ENCODE assay signal across 1 cellular context in the genomic region with DNA sequence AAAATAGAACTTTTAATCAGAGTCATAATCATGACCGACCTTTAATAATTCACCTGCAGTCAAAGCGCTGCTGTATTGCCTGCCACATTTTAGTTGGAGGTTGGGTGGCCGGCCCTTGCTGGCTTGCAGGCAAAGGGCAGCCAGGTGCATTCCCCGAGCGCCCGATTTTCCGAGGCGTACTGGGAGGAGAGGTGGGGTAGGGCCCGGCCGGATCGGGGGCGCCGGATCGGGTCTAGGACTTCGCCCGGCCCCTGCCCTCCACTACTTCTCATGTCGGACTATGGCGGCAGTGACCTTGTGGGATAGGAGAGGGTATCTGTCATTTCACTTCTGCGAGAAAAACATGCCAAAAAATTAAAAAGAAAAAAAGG.
TF ChIP-seq lines count a peak whose summit lies in the region.

No MANE protein-coding gene starts in this region.

TF ChIP-seq in WTC11, 78 proteins besides CTCF, POLR2A, EP300 and RAD21 (continued from another document):
- TF ChIP-seq, protein P1, sequence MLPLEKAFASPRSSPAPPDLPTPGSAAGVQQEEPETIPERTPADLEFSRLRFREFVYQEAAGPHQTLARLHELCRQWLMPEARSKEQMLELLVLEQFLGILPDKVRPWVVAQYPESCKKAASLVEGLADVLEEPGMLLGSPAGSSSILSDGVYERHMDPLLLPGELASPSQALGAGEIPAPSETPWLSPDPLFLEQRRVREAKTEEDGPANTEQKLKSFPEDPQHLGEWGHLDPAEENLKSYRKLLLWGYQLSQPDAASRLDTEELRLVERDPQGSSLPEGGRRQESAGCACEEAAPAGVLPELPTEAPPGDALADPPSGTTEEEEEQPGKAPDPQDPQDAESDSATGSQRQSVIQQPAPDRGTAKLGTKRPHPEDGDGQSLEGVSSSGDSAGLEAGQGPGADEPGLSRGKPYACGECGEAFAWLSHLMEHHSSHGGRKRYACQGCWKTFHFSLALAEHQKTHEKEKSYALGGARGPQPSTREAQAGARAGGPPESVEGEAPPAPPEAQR (CRISPR knock-in tag; IDR thresholded peaks at IDR 0.05) = no peak
- TF ChIP-seq, protein P2, sequence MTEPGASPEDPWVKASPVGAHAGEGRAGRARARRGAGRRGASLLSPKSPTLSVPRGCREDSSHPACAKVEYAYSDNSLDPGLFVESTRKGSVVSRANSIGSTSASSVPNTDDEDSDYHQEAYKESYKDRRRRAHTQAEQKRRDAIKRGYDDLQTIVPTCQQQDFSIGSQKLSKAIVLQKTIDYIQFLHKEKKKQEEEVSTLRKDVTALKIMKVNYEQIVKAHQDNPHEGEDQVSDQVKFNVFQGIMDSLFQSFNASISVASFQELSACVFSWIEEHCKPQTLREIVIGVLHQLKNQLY (CRISPR knock-in tag; IDR thresholded peaks at IDR 0.05) = no peak
- no peak for TF ChIP-seq JUN (CRISPR knock-in tag; IDR thresholded peaks at IDR 0.05)
- TF ChIP-seq, protein P3, sequence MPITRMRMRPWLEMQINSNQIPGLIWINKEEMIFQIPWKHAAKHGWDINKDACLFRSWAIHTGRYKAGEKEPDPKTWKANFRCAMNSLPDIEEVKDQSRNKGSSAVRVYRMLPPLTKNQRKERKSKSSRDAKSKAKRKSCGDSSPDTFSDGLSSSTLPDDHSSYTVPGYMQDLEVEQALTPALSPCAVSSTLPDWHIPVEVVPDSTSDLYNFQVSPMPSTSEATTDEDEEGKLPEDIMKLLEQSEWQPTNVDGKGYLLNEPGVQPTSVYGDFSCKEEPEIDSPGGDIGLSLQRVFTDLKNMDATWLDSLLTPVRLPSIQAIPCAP (CRISPR knock-in tag; IDR thresholded peaks at IDR 0.05) = no peak
- no peak for TF ChIP-seq FOXP4 (CRISPR knock-in tag; IDR thresholded peaks at IDR 0.05)
- no peak for TF ChIP-seq ZNF425 (CRISPR knock-in tag; conservative IDR thresholded peaks at IDR 0.05)
- TF ChIP-seq ZNF138 (CRISPR knock-in tag; conservative IDR thresholded peaks at IDR 0.05) = no peak
- TF ChIP-seq, protein P4, sequence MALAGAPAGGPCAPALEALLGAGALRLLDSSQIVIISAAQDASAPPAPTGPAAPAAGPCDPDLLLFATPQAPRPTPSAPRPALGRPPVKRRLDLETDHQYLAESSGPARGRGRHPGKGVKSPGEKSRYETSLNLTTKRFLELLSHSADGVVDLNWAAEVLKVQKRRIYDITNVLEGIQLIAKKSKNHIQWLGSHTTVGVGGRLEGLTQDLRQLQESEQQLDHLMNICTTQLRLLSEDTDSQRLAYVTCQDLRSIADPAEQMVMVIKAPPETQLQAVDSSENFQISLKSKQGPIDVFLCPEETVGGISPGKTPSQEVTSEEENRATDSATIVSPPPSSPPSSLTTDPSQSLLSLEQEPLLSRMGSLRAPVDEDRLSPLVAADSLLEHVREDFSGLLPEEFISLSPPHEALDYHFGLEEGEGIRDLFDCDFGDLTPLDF (CRISPR knock-in tag; IDR thresholded peaks at IDR 0.05) = no peak
